In the genomic region with DNA sequence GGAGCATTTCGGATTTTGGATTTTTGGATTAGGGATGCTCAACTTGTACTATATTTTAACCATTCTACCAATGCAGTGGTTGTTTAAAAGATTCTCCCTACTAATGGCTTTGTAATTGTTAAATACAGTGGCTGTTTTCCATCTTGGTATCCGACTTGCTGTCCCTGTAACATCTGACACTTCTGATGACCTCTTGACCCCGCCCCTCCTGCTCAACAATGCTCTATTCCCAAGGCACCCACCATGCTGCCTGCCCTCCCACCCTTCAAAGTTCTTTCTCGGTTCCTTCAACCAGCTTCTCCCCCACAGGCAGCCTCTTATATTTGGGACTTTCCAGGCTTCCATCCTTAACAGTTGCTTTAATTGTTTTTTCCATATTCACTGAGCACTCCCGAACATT, we compare ENCODE assay signal across 16 cellular contexts. TPM values are rescaled to one million over a fixed set of nuclear protein-coding genes. Genes with fewer than 3 reads are reported as not detected.
A peak's percentile ranks its signal among the peaks of the same experiment; 100 is the strongest.
DNase-seq lines count a peak whose midpoint lies in the region; ATAC-seq, FAIRE-seq and TF ChIP-seq lines count a peak whose summit lies in the region.
"Had no signal": no experiment of that assay in that cellular context is flagged by ENCODE, and none has a peak within 500 bp of the region (broad histone marks: within the 10 kb centered on the region; RNA-seq: fewer than 3 reads in every experiment).

No MANE protein-coding gene starts in this region.

- H2BK12ac ChIP-seq in H1 (ENCODE audit: low read depth, low read length) (no peak overlapping the region), mesenchymal stem cell (ENCODE audit: low read length in 2 of 2) (no peak overlapping the region)

- intact Hi-C loops in left ventricle myocardium inferior (cut with micrococcal nuclease): no loop called here
- intact Hi-C loops in left cardiac atrium (cut with DNase I): loop anchor here in 1 of 2 donors (10.0 kb wide), 1 partner anchor 226 kb away; a partner anchor contains a TSS

- H3K4me1 Mint-ChIP-seq in stimulated activated effector memory CD8-positive, alpha-beta T cell treated with anti-CD3 and anti-CD28 coated beads, Interleukin-12 subunit alpha, Interleukin-12 subunit beta, amount 100 ng/mL, for 72 hours: peaks cover 41% of the 10 kb centered on the region

- CTCF ChIA-PET in H1 (lab: Charles Lee; ENCODE audit: partially characterized antibody): interaction anchor here (1.7 kb wide), 1 partner anchor 93 kb away, joined by 4 read pairs; no protein-coding TSS in a partner anchor

- no peaks in the 10 kb centered on the region for H3K27me3 ChIP-seq in left ventricle myocardium inferior (ENCODE audit: low read depth)
- no peaks in the 10 kb centered on the region for H3K27me3 ChIP-seq in H1 (replicated peaks in 1 of 4; ENCODE audit: control insufficient read depth in 3 of 4, extremely low read depth in 1 of 4, insufficient read depth in 3 of 4, low read length in 3 of 4)
- H3K27me3 ChIP-seq in mesenchymal stem cell (ENCODE audit: control insufficient read depth in 1 of 2, insufficient read depth in 1 of 2, low read length in 2 of 2): no peaks in the 10 kb centered on the region

- H3K23ac ChIP-seq in H1 (ENCODE audit: insufficient read length) (no peak overlapping the region), mesenchymal stem cell (ENCODE audit: low read length in 2 of 2) (no peak overlapping the region)

- H3K18ac ChIP-seq in H1 (ENCODE audit: extremely low read depth, low read length) (no peak overlapping the region), mesenchymal stem cell (ENCODE audit: low read depth in 1 of 2, low read length in 2 of 2) (no peak overlapping the region)

- no peaks in the 10 kb centered on the region for H3K79me2 ChIP-seq in H1 (ENCODE audit: control insufficient read depth in 1 of 2, insufficient read depth in 2 of 2, low read length in 2 of 2)

- FAIRE-seq in H1 (lab: Jason Lieb, UNC): no peak
- FAIRE-seq: A204.1 had no signal

- H4K5ac ChIP-seq in H1 (ENCODE audit: insufficient read length, low read depth, low read length): no peak overlapping the region

- H2AK5ac ChIP-seq in H1 (ENCODE audit: low read depth, low read length) (no peak overlapping the region), mesenchymal stem cell (ENCODE audit: low read length, severe bottlenecking) (peak overlapping the region; percentile 33)

- H3K56ac ChIP-seq in H1 (replicated peaks; ENCODE audit: insufficient read length, low read depth, low read length): no peak overlapping the region

- in situ Hi-C loops in GM13977 (cut with MboI; ENCODE audit: low pct_unique_long_range_greater_than_20kb, low sequenced_read_pairs, unreplicated experiment): no loop called here

- H3K36me3 Mint-ChIP-seq in stimulated activated effector memory CD8-positive, alpha-beta T cell treated with anti-CD3 and anti-CD28 coated beads, Interleukin-12 subunit alpha, Interleukin-12 subunit beta, amount 100 ng/mL, for 72 hours: peaks cover 5% of the 10 kb centered on the region

- no peaks in the 10 kb centered on the region; the same call in 1 of the 2 replicates for H3K79me1 ChIP-seq in H1 (ENCODE audit: low read depth, low read length)
- H3K79me1 ChIP-seq in mesenchymal stem cell (replicated peaks; ENCODE audit: low read length, poor library complexity, severe bottlenecking): peaks cover 26% of the 10 kb centered on the region

- no peak for TF ChIP-seq POLR2A in H1 (IDR thresholded peaks at IDR 0.05; ENCODE audit: control extremely low read depth in 1 of 2, low read depth in 2 of 2, low read length in 2 of 2)

- H2BK5ac ChIP-seq in H1 (ENCODE audit: low read depth, low read length) (no peak overlapping the region), mesenchymal stem cell (ENCODE audit: low read depth, low read length, poor library complexity, severe bottlenecking) (no peak overlapping the region)

- H3K14ac ChIP-seq in H1 (ENCODE audit: insufficient read length) (no peak overlapping the region), mesenchymal stem cell (ENCODE audit: low read length in 2 of 2) (no peak overlapping the region)

- H3K23me2 ChIP-seq in H1 (ENCODE audit: low read depth, low read length): peaks cover 4% of the 10 kb centered on the region; the same call in 1 of the 2 replicates

- POLR2A ChIA-PET in H1 (lab: Charles Lee; ENCODE audit: partially characterized antibody): interaction anchor here (2.2 to 3.1 kb wide), 2 partner anchors 14 to 226 kb away, joined by 8 to 21 read pairs; a partner anchor contains a TSS

- H3K9me3 ChIP-seq in left ventricle myocardium inferior (replicated peaks): no peaks in the 10 kb centered on the region
- no peaks in the 10 kb centered on the region for H3K9me3 ChIP-seq in H1 (ENCODE audit: insufficient read depth in 2 of 2, low read depth in 1 of 2, low read length in 1 of 2)
- H3K9me3 ChIP-seq in mesenchymal stem cell (ENCODE audit: control insufficient read depth, low read length): no peaks in the 10 kb centered on the region

- H3K4ac ChIP-seq in H1 (replicated peaks; ENCODE audit: insufficient read length, low read depth, low read length) (no peak overlapping the region), mesenchymal stem cell (ENCODE audit: low read depth in 1 of 2, low read length in 2 of 2) (no peak overlapping the region)

- TF ChIP-seq CTCF in left ventricle myocardium inferior (IDR thresholded peaks at IDR 0.05; ENCODE audit: borderline replicate concordance) (no peak), H1 (IDR thresholded peaks at IDR 0.05; ENCODE audit: control extremely low read depth in 1 of 3, insufficient read depth in 1 of 3, low read depth in 1 of 3, low read length in 3 of 3) (no peak), GM13977 (IDR thresholded peaks at IDR 0.05; ENCODE audit: extremely low read depth, insufficient read depth, missing control alignments) (no peak)

- H3K9ac ChIP-seq in H1 (replicated peaks in 1 of 4; ENCODE audit: extremely low read depth in 1 of 4, low read depth in 3 of 4, low read length in 3 of 4) (no peak overlapping the region), mesenchymal stem cell (ENCODE audit: low read length) (no peak overlapping the region)

- no peak overlapping the region for H2BK15ac ChIP-seq in H1 (ENCODE audit: low read length)
- H2BK15ac ChIP-seq in mesenchymal stem cell (ENCODE audit: low read depth, poor library complexity, severe bottlenecking): no peak overlapping the region

- H2BK20ac ChIP-seq in H1 (ENCODE audit: low read length): no peak overlapping the region

- H3K4me3 Mint-ChIP-seq in stimulated activated effector memory CD8-positive, alpha-beta T cell treated with anti-CD3 and anti-CD28 coated beads, Interleukin-12 subunit alpha, Interleukin-12 subunit beta, amount 100 ng/mL, for 72 hours: no peak overlapping the region

- no peak overlapping the region for H3K27ac Mint-ChIP-seq in stimulated activated effector memory CD8-positive, alpha-beta T cell treated with anti-CD3 and anti-CD28 coated beads, Interleukin-12 subunit alpha, Interleukin-12 subunit beta, amount 100 ng/mL, for 72 hours

- H4K8ac ChIP-seq in H1 (ENCODE audit: extremely low read depth, insufficient read depth, low read length) (no peak overlapping the region), mesenchymal stem cell (ENCODE audit: low read length) (no peak overlapping the region)

- H3K4me1 ChIP-seq in left ventricle myocardium inferior (peaks cover 47% of the 10 kb centered on the region), H1 (replicated peaks in 1 of 4; ENCODE audit: control insufficient read depth in 3 of 4, insufficient read depth in 4 of 4, low read length in 3 of 4) (peaks cover 9 to 24% (median 17%) of the 10 kb centered on the region in 4 experiments; a peak in 6 of 7 replicates), mesenchymal stem cell (ENCODE audit: control insufficient read depth, insufficient read depth, low read depth, low read length) (peaks cover 10% of the 10 kb centered on the region)

- WGBS in H1 (ENCODE audit: extremely low coverage in 1 of 2, insufficient coverage in 1 of 2, insufficient read length in 1 of 2, insufficient replicate concordance in 2 of 2, low coverage in 1 of 2, low lambda C conversion rate in 2 of 2, missing lambda C conversion rate in 1 of 2), 2 experiments: 72% methylated on average over 5 of the region's 5 CpGs; no CpG with 5 or more reads in 1 of the 2 experiments
- WGBS in mesenchymal stem cell: 70% methylated on average over 4 of the region's 5 CpGs

- peak overlapping the region; percentile 85 to 98; a peak in 2 of 4 replicates for H3K4me2 ChIP-seq in H1 (ENCODE audit: insufficient read depth in 1 of 2, low read depth in 2 of 2, low read length in 2 of 2)
- H3K4me2 ChIP-seq in mesenchymal stem cell (ENCODE audit: low read length, poor library complexity, severe bottlenecking): no peak overlapping the region

- no peak overlapping the region for H2BK120ac ChIP-seq in H1 (replicated peaks; ENCODE audit: low read depth, low read length)
- no peak overlapping the region for H2BK120ac ChIP-seq in mesenchymal stem cell (ENCODE audit: low read depth, low read length)

- DNase-seq in left ventricle myocardium inferior (no peak), left cardiac atrium (no peak), H1 (ENCODE audit: low read depth in 1 of 2, low spot score in 2 of 2) (no peak), mesenchymal stem cell (no peak), GM13977 (ENCODE audit: low spot score) (no peak)
- no peak for DNase-seq in stimulated activated effector memory CD8-positive, alpha-beta T cell treated with anti-CD3 and anti-CD28 coated beads, Interleukin-12 subunit alpha, Interleukin-12 subunit beta, amount 100 ng/mL, for 72 hours (ENCODE audit: low spot score in 2 of 2)
- DNase-seq: DMS153, H9, NCI-H1105, NCI-H1694 treated with DMSO at 0.1 percent for 48 hours, NCI-H226, NCI-H524 treated with DMSO at 0.1 percent for 48 hours had no signal

- no peak for TF ChIP-seq RAD21 in H1 (IDR thresholded peaks at IDR 0.05 in 1 of 2, conservative IDR thresholded peaks at IDR 0.05 in 1 of 2; ENCODE audit: low read depth in 2 of 2, low read length in 2 of 2)

- ATAC-seq in left cardiac atrium: no peak
- no peak for ATAC-seq in stimulated activated effector memory CD8-positive, alpha-beta T cell treated with anti-CD3 and anti-CD28 coated beads, Interleukin-12 subunit alpha, Interleukin-12 subunit beta, amount 100 ng/mL, for 72 hours
- no peak for ATAC-seq in HG02885 (IDR thresholded peaks at IDR 0.05; ENCODE audit: poor library complexity, unreplicated experiment)
- ATAC-seq in HG03378 (IDR thresholded peaks at IDR 0.05; ENCODE audit: unreplicated experiment): no peak

- H3K4me3 ChIP-seq in left ventricle myocardium inferior (no peak overlapping the region), H1 (ENCODE audit: extremely low read depth in 1 of 4, insufficient read depth in 2 of 4, low read depth in 3 of 4, low read length in 4 of 4) (peak overlapping the region in 1 of 4 experiments; percentile 64; a peak in 1 of 8 replicates), mesenchymal stem cell (ENCODE audit: insufficient read depth in 1 of 2, low read depth in 1 of 2, low read length in 2 of 2) (no peak overlapping the region)

- no peaks in the 10 kb centered on the region for H3K36me3 ChIP-seq in left ventricle myocardium inferior
- no peaks in the 10 kb centered on the region for H3K36me3 ChIP-seq in H1 (ENCODE audit: control insufficient read depth in 2 of 4, insufficient read depth in 4 of 4, low read length in 3 of 4)
- no peaks in the 10 kb centered on the region for H3K36me3 ChIP-seq in mesenchymal stem cell (ENCODE audit: control insufficient read depth in 1 of 2, insufficient read depth in 2 of 2, low read depth in 1 of 2, low read length in 2 of 2)

- no peak overlapping the region for H4K91ac ChIP-seq in H1 (replicated peaks; ENCODE audit: insufficient read length, low read length)
- H4K91ac ChIP-seq in mesenchymal stem cell (ENCODE audit: low read length): no peak overlapping the region

- H2AFZ ChIP-seq in H1 (ENCODE audit: low read length) (no peak overlapping the region), mesenchymal stem cell (ENCODE audit: low read depth, low read length) (no peak overlapping the region)

- no peak for TF ChIP-seq EP300 in H1 (IDR thresholded peaks at IDR 0.05; ENCODE audit: borderline replicate concordance in 1 of 2, low read depth in 2 of 2, low read length in 2 of 2)

- H3K27ac ChIP-seq in left ventricle myocardium inferior (replicated peaks): peak overlapping the region; percentile 89
- H3K27ac ChIP-seq in H1 (ENCODE audit: low read depth, low read length): no peak overlapping the region
- no peak overlapping the region for H3K27ac ChIP-seq in mesenchymal stem cell (ENCODE audit: low read length, poor library complexity, severe bottlenecking)

- no peaks in the 10 kb centered on the region for H4K20me1 ChIP-seq in H1 (replicated peaks in 1 of 2; ENCODE audit: control insufficient read depth in 1 of 2, insufficient read depth in 2 of 2, low read length in 2 of 2)

- no peaks in the 10 kb centered on the region for H3K9me3 Mint-ChIP-seq in stimulated activated effector memory CD8-positive, alpha-beta T cell treated with anti-CD3 and anti-CD28 coated beads, Interleukin-12 subunit alpha, Interleukin-12 subunit beta, amount 100 ng/mL, for 72 hours
- H3K9me3 Mint-ChIP-seq: H9 had no signal

RNA-seq across cellular contexts. Expression of a gene that starts 2.0 kb away (rescaled TPM):
- total RNA-seq in left ventricle myocardium inferior (1.5 TPM), left cardiac atrium (1 to 10 TPM; 6.3 to 6.6 TPM)
- 6.6 and 8.0 TPM in 2 replicates for total RNA-seq in H1 (2021; fragmentation: NEBNext Ultra II Directional; extraction: Animal tissue kit (Norgen Biotek cat#: 25700))
- polyA plus RNA-seq in H1 (2011; rRNA removed): 4.1 and 5.9 TPM in 2 replicates
- polyA plus RNA-seq in H1 (2011; cell fraction: cytosol; rRNA removed): 7.4 TPM
- polyA plus RNA-seq in H1 (2011; cell fraction: nucleus; rRNA removed): 1.0 TPM
- 7.5 to 9.9 TPM (median 8.0 TPM) in 4 replicates for polyA plus RNA-seq in H1 (2012, experiment 1 of 2)
- polyA plus RNA-seq in H1 (2012, experiment 2 of 2): 2.3 TPM
- 8.7 TPM for polyA plus RNA-seq in H1 (2013, experiment 1 of 2)
- polyA plus RNA-seq in H1 (2013, experiment 2 of 2): 8.0 TPM
- 7.6 and 10.7 TPM in 2 replicates for polyA minus RNA-seq in H1 (2011; rRNA and poly(A)+ RNA removed)
- polyA minus RNA-seq in H1 (2011; cell fraction: cytosol; rRNA and poly(A)+ RNA removed): 4.7 TPM
- polyA minus RNA-seq in H1 (2011; cell fraction: nucleus; rRNA and poly(A)+ RNA removed): 5.7 TPM
- polyA plus RNA-seq in mesenchymal stem cell (2013, experiment 1 of 2): 13.7 TPM
- 14.3 TPM for polyA plus RNA-seq in mesenchymal stem cell (2013, experiment 2 of 2)
- total RNA-seq: HT1080 had no signal
